ENCODE assay signal across 7 cellular contexts in genomic region chr20:55584307-55584706, GRCh38.
"Had no signal": no experiment of that assay in that cellular context is flagged by ENCODE, and none has a peak within 500 bp of the region (broad histone marks: within the 10 kb centered on the region; RNA-seq: fewer than 3 reads in every experiment).

No MANE protein-coding gene starts in this region.

- DNase-seq: GDM1, GF-D8 had no signal

- FAIRE-seq: G401.6, GM12891, GM12892, GM18507, GM19239 had no signal
